ENCODE assay signal across 13 cellular contexts in the genomic region with DNA sequence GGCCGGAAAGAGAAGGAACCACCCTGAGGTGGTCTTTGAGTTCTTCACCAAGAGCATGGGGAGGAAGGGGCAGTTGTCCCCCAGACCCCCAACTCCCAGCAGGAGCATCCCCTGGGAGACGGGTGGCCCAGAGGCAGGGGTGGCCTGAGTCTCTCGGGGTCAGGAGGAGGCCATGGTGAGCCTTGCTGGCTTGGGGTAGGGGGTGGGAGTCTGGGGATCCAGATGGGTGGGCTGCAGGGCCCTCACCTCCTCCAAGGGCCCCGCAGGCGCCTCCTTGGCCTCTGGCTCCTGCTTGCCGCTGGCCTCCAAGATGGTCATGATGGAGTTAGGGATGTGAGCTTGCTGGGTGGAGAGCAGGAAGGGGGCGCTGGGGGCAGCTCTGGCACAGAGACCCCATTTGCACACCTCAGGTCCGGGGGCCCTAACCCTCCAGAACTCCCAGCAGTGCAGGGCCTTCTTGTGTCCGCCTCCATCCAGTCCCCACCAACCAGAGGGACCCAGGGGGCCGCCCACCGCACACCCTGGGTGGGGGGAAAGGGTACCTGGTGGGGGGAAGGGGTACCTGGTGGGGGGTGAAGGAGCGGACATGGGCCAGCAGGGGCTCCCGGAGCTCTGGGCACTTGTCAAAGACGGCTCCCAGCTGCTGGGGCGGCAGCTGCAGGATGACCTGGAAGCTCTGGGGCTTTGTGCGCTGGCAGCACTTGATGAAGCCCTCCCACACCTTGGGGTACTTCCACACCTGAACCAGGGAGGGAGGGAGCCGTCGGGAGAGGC. TPM values are rescaled to one million over a fixed set of nuclear protein-coding genes. Genes with fewer than 3 reads are reported as not detected.
A peak's percentile ranks its signal among the peaks of the same experiment; 100 is the strongest.
DNase-seq lines count a peak whose midpoint lies in the region; ATAC-seq, FAIRE-seq and TF ChIP-seq lines count a peak whose summit lies in the region.
"Had no signal": no experiment of that assay in that cellular context is flagged by ENCODE, and none has a peak within 500 bp of the region (broad histone marks: within the 10 kb centered on the region; RNA-seq: fewer than 3 reads in every experiment).

No MANE protein-coding gene starts in this region.

- POLR2A ChIA-PET in H1 (lab: Charles Lee; ENCODE audit: partially characterized antibody), result interaction anchor here (0.6 to 12.6 kb wide), 16 partner anchors 9 to 85 kb away, joined by 3 to 175 read pairs (median 8); partner anchors contain the start of genes DMWD, FOXA3, IRF2BP1 and SIX5

- H3K4ac ChIP-seq in H1 (replicated peaks; ENCODE audit: insufficient read length, low read depth, low read length), result peak overlapping the region; percentile 12

- H4K91ac ChIP-seq in H1 (replicated peaks; ENCODE audit: insufficient read length, low read length), result peak overlapping the region; percentile 45

- no peaks in the 10 kb centered on the region for H3K79me2 ChIP-seq in H1 (ENCODE audit: control insufficient read depth in 1 of 2, insufficient read depth in 2 of 2, low read length in 2 of 2)

- peak overlapping the region; percentile 94 for H4K8ac ChIP-seq in H1 (ENCODE audit: extremely low read depth, insufficient read depth, low read length)

- WGBS in H1 (ENCODE audit: extremely low coverage in 1 of 2, insufficient coverage in 1 of 2, insufficient read length in 1 of 2, insufficient replicate concordance in 2 of 2, low coverage in 1 of 2, low lambda C conversion rate in 2 of 2, missing lambda C conversion rate in 1 of 2), 2 experiments, result 31% methylated on average over 13 of the region's 18 CpGs; no CpG with 5 or more reads in 1 of the 2 experiments

- peak overlapping the region; percentile 42 to 68 (median 52) for H3K4me3 ChIP-seq in H1 (ENCODE audit: extremely low read depth in 1 of 4, insufficient read depth in 2 of 4, low read depth in 3 of 4, low read length in 4 of 4)

- H4K20me1 ChIP-seq in H1 (replicated peaks in 1 of 2; ENCODE audit: control insufficient read depth in 1 of 2, insufficient read depth in 2 of 2, low read length in 2 of 2), result peaks cover 0 to 4% of the 10 kb centered on the region in 2 experiments

- H3K18ac ChIP-seq in H1 (ENCODE audit: extremely low read depth, low read length), result peak overlapping the region; percentile 72

- peaks cover 16% of the 10 kb centered on the region for H3K23me2 ChIP-seq in H1 (ENCODE audit: low read depth, low read length)

- no peak overlapping the region for H2BK20ac ChIP-seq in H1 (ENCODE audit: low read length)

- TF ChIP-seq CTCF in H1 (IDR thresholded peaks at IDR 0.05; ENCODE audit: control extremely low read depth in 1 of 3, insufficient read depth in 1 of 3, low read depth in 1 of 3, low read length in 3 of 3) (no peak), mesothelial cell of epicardium (IDR thresholded peaks at IDR 0.05; ENCODE audit: unreplicated experiment) (no peak), Calu3 (IDR thresholded peaks at IDR 0.05; ENCODE audit: unreplicated experiment) (no peak)

- peak overlapping the region; percentile 64; the same call in 1 of the 2 replicates for H2BK5ac ChIP-seq in H1 (ENCODE audit: low read depth, low read length)

- peak overlapping the region; percentile 79; the same call in 1 of the 2 replicates for H2AK5ac ChIP-seq in H1 (ENCODE audit: low read depth, low read length)

- CTCF ChIA-PET in H1 (lab: Charles Lee; ENCODE audit: partially characterized antibody), result interaction anchor here (0.6 to 8.8 kb wide), 39 partner anchors 11 to 846 kb away, joined by 3 to 107 read pairs (median 5); partner anchors contain the start of genes DMPK, DMWD, IRF2BP1 and MYPOP
- CTCF ChIA-PET in Calu3 (lab: Charles Lee), result interaction anchor here (0.5 to 1.4 kb wide), 28 partner anchors 10 to 791 kb away, joined by 3 to 18 read pairs (median 5); partner anchors contain the start of genes CCDC61, DMWD, FOXA3 and IRF2BP1

- no peak overlapping the region for H3K14ac ChIP-seq in H1 (ENCODE audit: insufficient read length)

- H3K4me2 ChIP-seq in H1 (ENCODE audit: insufficient read depth in 1 of 2, low read depth in 2 of 2, low read length in 2 of 2), result peak overlapping the region; percentile 85 to 88

- H3K27me3 Mint-ChIP-seq in stimulated activated naive CD8-positive, alpha-beta T cell treated with anti-CD3 and anti-CD28 coated beads, Interleukin-15, amount 100 ng/mL, for 72 hours, result peaks cover 37% of the 10 kb centered on the region
- H3K27me3 Mint-ChIP-seq in mesothelial cell of epicardium (ENCODE audit: low read depth) (no peaks in the 10 kb centered on the region), Calu3 (ENCODE audit: unreplicated experiment) (no peaks in the 10 kb centered on the region)

- H3K23ac ChIP-seq in H1 (ENCODE audit: insufficient read length), result no peak overlapping the region

- H3K9me3 ChIP-seq in H1 (ENCODE audit: insufficient read depth in 2 of 2, low read depth in 1 of 2, low read length in 1 of 2), result no peaks in the 10 kb centered on the region
- H3K9me3 ChIP-seq: ovary, tibial nerve had no signal

- peaks cover 0 to 23% (median 20%) of the 10 kb centered on the region in 4 experiments; a peak in 6 of 7 replicates for H3K4me1 ChIP-seq in H1 (replicated peaks in 1 of 4; ENCODE audit: control insufficient read depth in 3 of 4, insufficient read depth in 4 of 4, low read length in 3 of 4)

- peaks cover 21% of the 10 kb centered on the region for H3K4me1 Mint-ChIP-seq in stimulated activated naive CD8-positive, alpha-beta T cell treated with anti-CD3 and anti-CD28 coated beads, Interleukin-15, amount 100 ng/mL, for 72 hours
- H3K4me1 Mint-ChIP-seq in mesothelial cell of epicardium (peaks cover 6% of the 10 kb centered on the region), Calu3 (ENCODE audit: low read depth, unreplicated experiment) (no peaks in the 10 kb centered on the region)

- H3K9ac ChIP-seq in H1 (replicated peaks in 1 of 4; ENCODE audit: extremely low read depth in 1 of 4, low read depth in 3 of 4, low read length in 3 of 4), result peak overlapping the region in 3 of 4 experiments; percentile 70 to 85 (median 78); a peak in 6 of 7 replicates

- ATAC-seq in stimulated activated naive CD8-positive, alpha-beta T cell treated with anti-CD3 and anti-CD28 coated beads, Interleukin-15, amount 100 ng/mL, for 72 hours, result peak; percentile 7
- no peak for ATAC-seq in stimulated activated naive CD8-positive, alpha-beta T cell treated with anti-CD3 and anti-CD28 coated beads, Interleukin-15, Interleukin-2, amounts not matched to agents 100 U/mL and 50 U/mL, for 24 hours
- no peak for ATAC-seq in HG03108 (IDR thresholded peaks at IDR 0.05; ENCODE audit: unreplicated experiment)

- H2BK15ac ChIP-seq in H1 (ENCODE audit: low read length), result no peak overlapping the region; the same call in 1 of the 2 replicates

- H4K5ac ChIP-seq in H1 (ENCODE audit: insufficient read length, low read depth, low read length), result peak overlapping the region; percentile 41

- H3K36me3 ChIP-seq in H1 (ENCODE audit: control insufficient read depth in 2 of 4, insufficient read depth in 4 of 4, low read length in 3 of 4), result peaks cover 2 to 12% (median 7%) of the 10 kb centered on the region in 4 experiments; a peak in 6 of 8 replicates
- H3K36me3 ChIP-seq: ovary had no signal

- DNase-seq in stimulated activated naive CD8-positive, alpha-beta T cell treated with anti-CD3 and anti-CD28 coated beads, Interleukin-15, amount 100 ng/mL, for 72 hours, result no peak
- no peak for DNase-seq in stimulated activated naive CD8-positive, alpha-beta T cell treated with anti-CD3 and anti-CD28 coated beads, Interleukin-15, Interleukin-2, amounts not matched to agents 100 U/mL and 50 U/mL, for 24 hours
- peak in 1 of 2 experiments; percentile 68 for DNase-seq in H1 (ENCODE audit: low read depth in 1 of 2, low spot score in 2 of 2)
- no peak for DNase-seq in mesothelial cell of epicardium (ENCODE audit: low spot score in 2 of 2, unreplicated experiment in 2 of 2)
- no peak for DNase-seq in OCI-M2 (lab: John Stamatoyannopoulos, UW; ENCODE audit: unreplicated experiment)
- no peak for DNase-seq in activated CD4-positive, CD25-positive, alpha-beta regulatory T cell (lab: John Stamatoyannopoulos, UW)
- no peak for DNase-seq in Calu3

- H3K4me3 Mint-ChIP-seq in stimulated activated naive CD8-positive, alpha-beta T cell treated with anti-CD3 and anti-CD28 coated beads, Interleukin-15, amount 100 ng/mL, for 72 hours, result peak overlapping the region in 1 of 2 donors; percentile 53
- peak overlapping the region; percentile 91 for H3K4me3 Mint-ChIP-seq in mesothelial cell of epicardium
- no peak overlapping the region for H3K4me3 Mint-ChIP-seq in Calu3 (ENCODE audit: low read depth, unreplicated experiment)

- H2AFZ ChIP-seq in H1 (ENCODE audit: low read length), result no peak overlapping the region

- no TSS peak for BruUV-seq in Calu3 (replicated peaks; lab: Mats Ljungman, UMichigan)

- peak overlapping the region; percentile 78 for H2BK12ac ChIP-seq in H1 (ENCODE audit: low read depth, low read length)

- no peak; a peak in 1 of 3 replicates for TF ChIP-seq POLR2A in H1 (IDR thresholded peaks at IDR 0.05; ENCODE audit: control extremely low read depth in 1 of 2, low read depth in 2 of 2, low read length in 2 of 2)

- H3K27me3 ChIP-seq in H1 (replicated peaks in 1 of 4; ENCODE audit: control insufficient read depth in 3 of 4, extremely low read depth in 1 of 4, insufficient read depth in 3 of 4, low read length in 3 of 4), result no peaks in the 10 kb centered on the region
- H3K27me3 ChIP-seq: ovary had no signal

- no peaks in the 10 kb centered on the region; the same call in 1 of the 2 replicates for H3K79me1 ChIP-seq in H1 (ENCODE audit: low read depth, low read length)

- H3K36me3 Mint-ChIP-seq in mesothelial cell of epicardium, result peaks cover 9% of the 10 kb centered on the region
- peaks cover 65% of the 10 kb centered on the region for H3K36me3 Mint-ChIP-seq in Calu3 (ENCODE audit: insufficient read depth, unreplicated experiment)

- TF ChIP-seq EP300 in H1 (IDR thresholded peaks at IDR 0.05; ENCODE audit: borderline replicate concordance in 1 of 2, low read depth in 2 of 2, low read length in 2 of 2), result no peak

- no peaks in the 10 kb centered on the region for H3K9me3 Mint-ChIP-seq in stimulated activated naive CD8-positive, alpha-beta T cell treated with anti-CD3 and anti-CD28 coated beads, Interleukin-15, amount 100 ng/mL, for 72 hours
- no peaks in the 10 kb centered on the region for H3K9me3 Mint-ChIP-seq in mesothelial cell of epicardium
- H3K9me3 Mint-ChIP-seq in Calu3 (ENCODE audit: low read depth, unreplicated experiment), result no peaks in the 10 kb centered on the region

- H3K27ac ChIP-seq in H1 (ENCODE audit: low read depth, low read length), result peak overlapping the region; percentile 86
- H3K27ac ChIP-seq: tibial nerve had no signal

- no peak overlapping the region for H2BK120ac ChIP-seq in H1 (replicated peaks; ENCODE audit: low read depth, low read length)

- TF ChIP-seq RAD21 in H1 (IDR thresholded peaks at IDR 0.05 in 1 of 2, conservative IDR thresholded peaks at IDR 0.05 in 1 of 2; ENCODE audit: low read depth in 2 of 2, low read length in 2 of 2), result no peak

- intact Hi-C loops in Calu3 (cut with micrococcal nuclease; ENCODE audit: unreplicated experiment), result loop anchor here (1.0 kb wide), 1 partner anchor 66 kb away; no protein-coding TSS in a partner anchor

- FAIRE-seq in H1 (lab: Jason Lieb, UNC), result no peak
- FAIRE-seq: bronchial epithelial cell had no signal

- H3K56ac ChIP-seq in H1 (replicated peaks; ENCODE audit: insufficient read length, low read depth, low read length), result peak overlapping the region; percentile 78

- H3K27ac Mint-ChIP-seq in stimulated activated naive CD8-positive, alpha-beta T cell treated with anti-CD3 and anti-CD28 coated beads, Interleukin-15, amount 100 ng/mL, for 72 hours, result peak overlapping the region in 1 of 2 donors; percentile 72
- peak overlapping the region; percentile 43 for H3K27ac Mint-ChIP-seq in mesothelial cell of epicardium
- no peak overlapping the region for H3K27ac Mint-ChIP-seq in Calu3 (ENCODE audit: unreplicated experiment)

RNA-seq across cellular contexts. Expression of gene RSPH6A, which starts 1.3 kb away (rescaled TPM):
- total RNA-seq in H1 (2021; fragmentation: NEBNext Ultra II Directional; extraction: Animal tissue kit (Norgen Biotek cat#: 25700)), result 0.19 and 0.25 TPM in 2 replicates
- polyA plus RNA-seq in H1 (2011; rRNA removed), result 0.05 TPM in 2 replicates
- polyA plus RNA-seq in H1 (2011; cell fraction: cytosol; rRNA removed), result 0.05 TPM
- polyA plus RNA-seq in H1 (2011; cell fraction: nucleus; rRNA removed), result 0.43 TPM
- 0.12 TPM in 1 of 4 replicates, not detected in the others for polyA plus RNA-seq in H1 (2012, experiment 1 of 2)
- 0.09 TPM for polyA plus RNA-seq in H1 (2012, experiment 2 of 2)
- polyA plus RNA-seq in H1 (2013, experiment 1 of 2), result 0.08 TPM
- 0.06 TPM for polyA plus RNA-seq in H1 (2013, experiment 2 of 2)
- 0.22 and 0.35 TPM in 2 replicates for polyA minus RNA-seq in H1 (2011; rRNA and poly(A)+ RNA removed)
- polyA minus RNA-seq in H1 (2011; cell fraction: cytosol; rRNA and poly(A)+ RNA removed), result not detected
- polyA minus RNA-seq in H1 (2011; cell fraction: nucleus; rRNA and poly(A)+ RNA removed), result 1.4 TPM
- total RNA-seq in mesothelial cell of epicardium (0.44 to 0.56 TPM (median 0.50 TPM) in 3 replicates), Calu3 (2022) (0.44 and 0.52 TPM in 2 replicates)
- total RNA-seq: bronchial epithelial cell, glomerular endothelial cell, lower leg skin had no signal
- polyA plus RNA-seq: ovary had no signal

RNA-seq across cellular contexts. Expression of gene DMWD, which starts 23.8 kb away (rescaled TPM):
- total RNA-seq in H1 (2021; fragmentation: NEBNext Ultra II Directional; extraction: Animal tissue kit (Norgen Biotek cat#: 25700)), result 41.0 and 41.6 TPM in 2 replicates
- 13.6 and 23.7 TPM in 2 replicates for polyA plus RNA-seq in H1 (2011; rRNA removed)
- 14.6 TPM for polyA plus RNA-seq in H1 (2011; cell fraction: cytosol; rRNA removed)
- polyA plus RNA-seq in H1 (2011; cell fraction: nucleus; rRNA removed), result 83.4 TPM
- polyA plus RNA-seq in H1 (2012, experiment 1 of 2), result 18.1 to 24.8 TPM (median 20.7 TPM) in 4 replicates
- polyA plus RNA-seq in H1 (2012, experiment 2 of 2), result 14.5 TPM
- polyA plus RNA-seq in H1 (2013, experiment 1 of 2), result 18.6 TPM
- 17.7 TPM for polyA plus RNA-seq in H1 (2013, experiment 2 of 2)
- polyA minus RNA-seq in H1 (2011; rRNA and poly(A)+ RNA removed), result 18.0 and 24.8 TPM in 2 replicates
- polyA minus RNA-seq in H1 (2011; cell fraction: cytosol; rRNA and poly(A)+ RNA removed), result 23.3 TPM
- polyA minus RNA-seq in H1 (2011; cell fraction: nucleus; rRNA and poly(A)+ RNA removed), result 61.6 TPM
- total RNA-seq in mesothelial cell of epicardium, result 109 to 120 TPM (median 116 TPM) in 3 replicates
- total RNA-seq in Calu3 (2022), result 74.9 and 76.9 TPM in 2 replicates

RNA-seq across cellular contexts. Expression of gene DMPK, which starts 34.1 kb away (rescaled TPM):
- total RNA-seq in H1 (2021; fragmentation: NEBNext Ultra II Directional; extraction: Animal tissue kit (Norgen Biotek cat#: 25700)), result 27.4 and 28.2 TPM in 2 replicates
- 13.7 and 25.3 TPM in 2 replicates for polyA plus RNA-seq in H1 (2011; rRNA removed)
- 18.9 TPM for polyA plus RNA-seq in H1 (2011; cell fraction: cytosol; rRNA removed)
- 155 TPM for polyA plus RNA-seq in H1 (2011; cell fraction: nucleus; rRNA removed)
- polyA plus RNA-seq in H1 (2012, experiment 1 of 2), result 18.9 to 42.0 TPM (median 34.4 TPM) in 4 replicates
- 23.6 TPM for polyA plus RNA-seq in H1 (2012, experiment 2 of 2)
- polyA plus RNA-seq in H1 (2013, experiment 1 of 2), result 12.6 TPM
- 10.9 TPM for polyA plus RNA-seq in H1 (2013, experiment 2 of 2)
- polyA minus RNA-seq in H1 (2011; rRNA and poly(A)+ RNA removed), result 7.1 and 11.1 TPM in 2 replicates
- 7.6 TPM for polyA minus RNA-seq in H1 (2011; cell fraction: cytosol; rRNA and poly(A)+ RNA removed)
- 26.5 TPM for polyA minus RNA-seq in H1 (2011; cell fraction: nucleus; rRNA and poly(A)+ RNA removed)
- total RNA-seq in mesothelial cell of epicardium (126 to 130 TPM (median 127 TPM) in 3 replicates), Calu3 (2022) (70.8 and 76.0 TPM in 2 replicates)

RNA-seq across cellular contexts. Expression of gene SYMPK, which starts 46.5 kb away (rescaled TPM):
- 81.5 and 93.6 TPM in 2 replicates for total RNA-seq in H1 (2021; fragmentation: NEBNext Ultra II Directional; extraction: Animal tissue kit (Norgen Biotek cat#: 25700))
- 99.5 and 142 TPM in 2 replicates for polyA plus RNA-seq in H1 (2011; rRNA removed)
- polyA plus RNA-seq in H1 (2011; cell fraction: cytosol; rRNA removed), result 82.5 TPM
- polyA plus RNA-seq in H1 (2011; cell fraction: nucleus; rRNA removed), result 217 TPM
- 87.2 to 105 TPM (median 88.9 TPM) in 4 replicates for polyA plus RNA-seq in H1 (2012, experiment 1 of 2)
- 66.3 TPM for polyA plus RNA-seq in H1 (2012, experiment 2 of 2)
- polyA plus RNA-seq in H1 (2013, experiment 1 of 2), result 57.3 TPM
- 50.3 TPM for polyA plus RNA-seq in H1 (2013, experiment 2 of 2)
- 121 and 131 TPM in 2 replicates for polyA minus RNA-seq in H1 (2011; rRNA and poly(A)+ RNA removed)
- 65.9 TPM for polyA minus RNA-seq in H1 (2011; cell fraction: cytosol; rRNA and poly(A)+ RNA removed)
- polyA minus RNA-seq in H1 (2011; cell fraction: nucleus; rRNA and poly(A)+ RNA removed), result 67.6 TPM
- total RNA-seq in mesothelial cell of epicardium (89.3 to 93.4 TPM (median 92.6 TPM) in 3 replicates), Calu3 (2022) (130 and 135 TPM in 2 replicates)

RNA-seq across cellular contexts. Expression of gene SIX5, which starts 47.4 kb away (rescaled TPM):
- total RNA-seq in H1 (2021; fragmentation: NEBNext Ultra II Directional; extraction: Animal tissue kit (Norgen Biotek cat#: 25700)), result 24.2 and 27.3 TPM in 2 replicates
- polyA plus RNA-seq in H1 (2011; rRNA removed), result 20.9 and 37.2 TPM in 2 replicates
- polyA plus RNA-seq in H1 (2011; cell fraction: cytosol; rRNA removed), result 21.5 TPM
- 69.2 TPM for polyA plus RNA-seq in H1 (2011; cell fraction: nucleus; rRNA removed)
- 7.1 to 16.2 TPM (median 15.3 TPM) in 4 replicates for polyA plus RNA-seq in H1 (2012, experiment 1 of 2)
- 8.7 TPM for polyA plus RNA-seq in H1 (2012, experiment 2 of 2)
- polyA plus RNA-seq in H1 (2013, experiment 1 of 2), result 15.1 TPM
- 13.5 TPM for polyA plus RNA-seq in H1 (2013, experiment 2 of 2)
- 4.6 and 6.7 TPM in 2 replicates for polyA minus RNA-seq in H1 (2011; rRNA and poly(A)+ RNA removed)
- 18.0 TPM for polyA minus RNA-seq in H1 (2011; cell fraction: cytosol; rRNA and poly(A)+ RNA removed)
- 19.0 TPM for polyA minus RNA-seq in H1 (2011; cell fraction: nucleus; rRNA and poly(A)+ RNA removed)
- total RNA-seq in mesothelial cell of epicardium, result 44.3 to 50.3 TPM (median 47.3 TPM) in 3 replicates
- 12.9 and 15.0 TPM in 2 replicates for total RNA-seq in Calu3 (2022)
